In genomic region chr20:59141818-59142581, GRCh38 we compare ENCODE assay signal across 11 cellular contexts. TPM values are rescaled to one million over a fixed set of nuclear protein-coding genes. Genes with fewer than 3 reads are reported as not detected.
A peak's percentile ranks its signal among the peaks of the same experiment; 100 is the strongest.
DNase-seq lines count a peak whose midpoint lies in the region; ATAC-seq and TF ChIP-seq lines count a peak whose summit lies in the region.
"Had no signal": no experiment of that assay in that cellular context is flagged by ENCODE, and none has a peak within 500 bp of the region (broad histone marks: within the 10 kb centered on the region; RNA-seq: fewer than 3 reads in every experiment).

No MANE protein-coding gene starts in this region.

- no peaks in the 10 kb centered on the region for H3K79me2 ChIP-seq in DND-41 (ENCODE audit: insufficient read depth, low read length)

- H3K9me3 ChIP-seq in DND-41 (ENCODE audit: insufficient read depth, low read length, severe bottlenecking) (no peaks in the 10 kb centered on the region), HEK293 (ENCODE audit: control insufficient read depth, insufficient read depth, low read depth, low read length) (no peaks in the 10 kb centered on the region)

- TF ChIP-seq CTCF in DND-41 (IDR thresholded peaks at IDR 0.05; ENCODE audit: borderline replicate concordance, extremely low read depth, low read length, poor library complexity, severe bottlenecking): no peak
- no peak for TF ChIP-seq CTCF in HEK293 (tag by site-specific recombination; IDR thresholded peaks at IDR 0.05)

- POLR2A ChIA-PET in HEK293 (lab: Yijun Ruan, JAX): no interaction called here

- DNase-seq in DND-41 (peak; percentile 26), SK-MEL-5 (ENCODE audit: low read depth, low spot score) (peak; percentile 13), left lobe of liver (ENCODE audit: low spot score) (no peak), cortex of kidney (lab: John Stamatoyannopoulos, UW) (no peak), DMS153 treated with DMSO at 0.1 percent for 48 hours (lab: John Stamatoyannopoulos, UW; ENCODE audit: unreplicated experiment) (no peak), UCSD-AML1 (lab: John Stamatoyannopoulos, UW; ENCODE audit: unreplicated experiment) (no peak)
- DNase-seq: caudate nucleus, MM.1S, T-cell had no signal

- in situ Hi-C loops in SK-MEL-5 (cut with HindIII; ENCODE audit: low pct_unique_long_range_greater_than_20kb, low sequenced_read_pairs): no loop called here

- no peak overlapping the region for H2AFZ ChIP-seq in DND-41 (ENCODE audit: low read depth, low read length)

- H3K27ac ChIP-seq in DND-41 (ENCODE audit: low read length) (no peak overlapping the region), HEK293 (ENCODE audit: extremely low read depth, low read depth, low read length) (no peak overlapping the region)

- H3K4me3 ChIP-seq in DND-41 (ENCODE audit: low read depth in 1 of 2, low read length in 2 of 2) (no peak overlapping the region), HEK293 (ENCODE audit: low read depth, low read length) (no peak overlapping the region)

- H3K4me2 ChIP-seq in DND-41 (ENCODE audit: insufficient read depth, low read length): no peak overlapping the region

- ATAC-seq in DND-41 (ENCODE audit: insufficient read depth, low read depth) (no peak), left lobe of liver (peak; percentile 45)
- ATAC-seq: activated T-helper 17 cell treated with anti-CD3 and anti-CD28 coated beads, Interleukin-2, amount 50 U/mL, for 72 hours; T-cell had no signal

- peaks cover 8% of the 10 kb centered on the region; the same call in 1 of the 2 replicates for H4K20me1 ChIP-seq in DND-41 (ENCODE audit: insufficient read depth, low read length)

- H3K4me1 ChIP-seq in DND-41 (ENCODE audit: insufficient read depth, low read length) (no peaks in the 10 kb centered on the region), HEK293 (ENCODE audit: control insufficient read depth, insufficient read depth, low read length) (no peaks in the 10 kb centered on the region)

- H3K27me3 ChIP-seq in DND-41 (ENCODE audit: insufficient read depth, low read length, poor library complexity): no peaks in the 10 kb centered on the region

- CTCF ChIA-PET in HEK293 (lab: Yijun Ruan, JAX): no interaction called here

- no peak overlapping the region for H3K9ac ChIP-seq in DND-41 (ENCODE audit: low read depth, low read length)

- H3K36me3 ChIP-seq in DND-41 (ENCODE audit: insufficient read depth, low read length) (no peaks in the 10 kb centered on the region), HEK293 (ENCODE audit: control insufficient read depth in 2 of 2, insufficient read depth in 1 of 2, low read length in 2 of 2) (no peaks in the 10 kb centered on the region)

TF ChIP-seq in HEK293, 187 proteins besides CTCF, POLR2A, EP300 and RAD21:
- TF ChIP-seq REST (tag by site-specific recombination; IDR thresholded peaks at IDR 0.05) (peak; percentile 96), TRIM28 (IDR thresholded peaks at IDR 0.05; ENCODE audit: borderline replicate concordance, low read length) (peak; percentile 58; the same call in 1 of the 2 replicates), ZNF704 (tag by site-specific recombination; IDR thresholded peaks at IDR 0.05) (no peak)

RNA-seq across cellular contexts. Expression of gene ZNF831, which starts 21.6 kb away (rescaled TPM):
- total RNA-seq in SK-MEL-5 (2014; rRNA removed; shearing (Covaris generic)): not detected in 2 replicates
- not detected in 2 replicates for polyA plus RNA-seq in SK-MEL-5 (2015; cell fraction: cytosol; rRNA removed)
- polyA plus RNA-seq in SK-MEL-5 (2015; cell fraction: nucleus; rRNA removed): 0.04 TPM in 1 of 2 replicates, not detected in the other
- 0.05 TPM for total RNA-seq in left lobe of liver

Comparison
In these comparisons a context has a peak if more than half of its experiments do, and no peak if none do; other contexts are left out.
1. DNase-seq: peak in DND-41 (single experiment) and SK-MEL-5 (single experiment); none in left lobe of liver (single experiment), cortex of kidney (single experiment), DMS153 treated with DMSO at 0.1 percent for 48 hours (single experiment) and UCSD-AML1 (single experiment).